ENCODE assay signal across 15 cellular contexts in genomic region chr2:207502799-207503198, GRCh38. TPM values are rescaled to one million over a fixed set of nuclear protein-coding genes. Genes with fewer than 3 reads are reported as not detected.
A peak's percentile ranks its signal among the peaks of the same experiment; 100 is the strongest.
DNase-seq lines count a peak whose midpoint lies in the region; ATAC-seq and TF ChIP-seq lines count a peak whose summit lies in the region.
"Had no signal": no experiment of that assay in that cellular context is flagged by ENCODE, and none has a peak within 500 bp of the region (broad histone marks: within the 10 kb centered on the region; RNA-seq: fewer than 3 reads in every experiment).

No MANE protein-coding gene starts in this region.

- no peak for TF ChIP-seq CTCF in neural progenitor cell (IDR thresholded peaks at IDR 0.05)

- no peaks in the 10 kb centered on the region for H3K36me3 Mint-ChIP-seq in neural progenitor cell

- H3K79me2 ChIP-seq in neural progenitor cell (ENCODE audit: low read depth), result no peaks in the 10 kb centered on the region

- H3K9me3 Mint-ChIP-seq in neural progenitor cell, result no peaks in the 10 kb centered on the region
- H3K9me3 Mint-ChIP-seq: activated naive CD8-positive, alpha-beta T cell treated with anti-CD3 and anti-CD28 coated beads, Interleukin-2, amount 50 U/mL, for 24 hours had no signal

- H3K4me2 ChIP-seq in neural progenitor cell, result no peak overlapping the region

- no peaks in the 10 kb centered on the region for H3K9me3 ChIP-seq in neural progenitor cell (ENCODE audit: low read depth)
- H3K9me3 ChIP-seq: esophagus squamous epithelium, HAP-1, vagina had no signal

- H3K4me3 ChIP-seq in neural progenitor cell, result no peak overlapping the region
- H3K4me3 ChIP-seq: esophagus squamous epithelium, HAP-1, vagina had no signal

- peaks cover 10% of the 10 kb centered on the region for H3K27me3 Mint-ChIP-seq in neural progenitor cell (ENCODE audit: insufficient read depth, low read depth)
- H3K27me3 Mint-ChIP-seq: activated naive CD8-positive, alpha-beta T cell treated with anti-CD3 and anti-CD28 coated beads, Interleukin-2, amount 50 U/mL, for 24 hours had no signal

- H3K9ac ChIP-seq in neural progenitor cell, result no peak overlapping the region

- H4K20me1 ChIP-seq in neural progenitor cell (ENCODE audit: low read depth), result no peaks in the 10 kb centered on the region

- no peak overlapping the region for H3K27ac ChIP-seq in neural progenitor cell
- H3K27ac ChIP-seq: vagina, WERI-Rb-1 had no signal

- H3F3A ChIP-seq in neural progenitor cell (ENCODE audit: low read depth), result peaks cover 34% of the 10 kb centered on the region

- DNase-seq in NOMO-1 treated with DMSO at 0.1 percent for 48 hours (lab: John Stamatoyannopoulos, UW; ENCODE audit: unreplicated experiment), result peak; percentile 91
- no peak for DNase-seq in neural progenitor cell (ENCODE audit: low spot score)
- DNase-seq in mesenteric fat pad (ENCODE audit: low spot score), result no peak
- no peak for DNase-seq in D341Med (ENCODE audit: low spot score)
- DNase-seq: activated naive CD8-positive, alpha-beta T cell treated with anti-CD3 and anti-CD28 coated beads, Interleukin-2, amount 50 U/mL, for 24 hours; DMS79 treated with DMSO at 0.1 percent for 48 hours; esophagus squamous epithelium; mesendoderm; WERI-Rb-1 had no signal

- no peak overlapping the region for H2AFZ ChIP-seq in neural progenitor cell (replicated peaks)

- H3K4me3 Mint-ChIP-seq in neural progenitor cell, result no peak overlapping the region
- H3K4me3 Mint-ChIP-seq: activated naive CD8-positive, alpha-beta T cell treated with anti-CD3 and anti-CD28 coated beads, Interleukin-2, amount 50 U/mL, for 24 hours had no signal

- H3K36me3 ChIP-seq in neural progenitor cell, result no peaks in the 10 kb centered on the region
- H3K36me3 ChIP-seq: esophagus squamous epithelium, HAP-1, vagina, WERI-Rb-1 had no signal

- H3K4me1 Mint-ChIP-seq in neural progenitor cell, result peaks cover 63% of the 10 kb centered on the region

- no peaks in the 10 kb centered on the region for H3K27me3 ChIP-seq in neural progenitor cell
- H3K27me3 ChIP-seq: esophagus squamous epithelium, vagina had no signal

- peak overlapping the region; percentile 22 for H3K27ac Mint-ChIP-seq in neural progenitor cell

- ATAC-seq in GM19043 (IDR thresholded peaks at IDR 0.05; ENCODE audit: low read depth, unreplicated experiment) (peak; percentile 45), HG02884 (IDR thresholded peaks at IDR 0.05; ENCODE audit: unreplicated experiment) (peak; percentile 43), HG02763 (IDR thresholded peaks at IDR 0.05; ENCODE audit: unreplicated experiment) (no peak)
- no peak for ATAC-seq in activated CD4-positive, CD25-positive, alpha-beta regulatory T cell treated with anti-CD3 and anti-CD28 coated beads, Interleukin-2, amount 50 U/mL, for 24 hours

- H3K4me1 ChIP-seq in neural progenitor cell, result peaks cover 40% of the 10 kb centered on the region
- H3K4me1 ChIP-seq: HAP-1 had no signal

RNA-seq across cellular contexts. Expression of gene CREB1, which starts 27.0 kb away (rescaled TPM):
- 118 and 164 TPM in 2 replicates for total RNA-seq in neural progenitor cell (ENCODE audit: low replicate concordance)
- 76.8 TPM for total RNA-seq in mesenteric fat pad

Comparison
In these comparisons a context has a peak if more than half of its experiments do, and no peak if none do; other contexts are left out.
1. ATAC-seq: peak in GM19043 (single experiment) and HG02884 (single experiment); none in activated CD4-positive, CD25-positive, alpha-beta regulatory T cell treated with anti-CD3 and anti-CD28 coated beads, Interleukin-2, amount 50 U/mL, for 24 hours (0 of 2) and HG02763 (single experiment).